1 cellular context compared by ENCODE assay signal in the genomic region with DNA sequence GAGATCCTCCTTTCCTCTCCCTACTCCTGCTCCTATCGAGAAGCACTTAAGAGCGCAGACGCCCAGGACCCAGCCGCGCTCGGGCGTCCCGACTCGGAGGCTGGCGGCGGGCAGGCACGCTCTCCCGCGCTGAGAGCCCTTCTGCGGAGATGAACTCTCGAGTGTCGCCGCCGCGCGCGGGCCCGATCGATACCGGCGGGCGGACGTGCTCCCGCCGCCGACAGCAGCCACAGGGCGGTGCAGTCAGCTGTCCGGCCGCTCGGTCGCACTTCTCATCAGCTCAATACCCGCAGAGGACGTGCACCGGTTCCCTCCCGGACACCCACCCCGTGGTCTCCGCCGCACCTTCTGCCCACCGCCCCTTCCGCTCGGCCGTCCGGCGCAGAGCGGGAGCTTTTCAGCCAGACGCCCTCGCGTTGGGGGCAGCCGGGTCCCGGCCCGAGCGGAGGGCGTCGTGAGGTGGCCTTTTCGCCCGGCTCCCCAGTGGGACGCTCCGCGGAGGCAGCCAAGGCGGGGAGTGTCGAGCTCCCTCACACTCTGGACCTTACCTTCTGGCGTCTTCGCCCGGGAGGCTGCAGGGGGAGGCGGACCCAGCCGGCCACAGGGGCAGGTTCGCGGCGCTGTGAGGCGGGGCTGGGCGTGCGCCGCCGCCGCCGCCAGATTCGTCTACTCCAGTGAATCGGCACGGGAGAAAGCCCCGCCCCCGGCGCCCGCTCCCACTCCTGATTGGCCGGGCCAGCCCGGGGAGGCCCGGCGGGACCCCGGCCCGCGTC.
TF ChIP-seq lines count a peak whose summit lies in the region.

No MANE protein-coding gene starts in this region.

TF ChIP-seq in HEK293, 187 proteins besides CTCF, POLR2A, EP300 and RAD21 (continued from another document):
- TF ChIP-seq, protein P1, sequence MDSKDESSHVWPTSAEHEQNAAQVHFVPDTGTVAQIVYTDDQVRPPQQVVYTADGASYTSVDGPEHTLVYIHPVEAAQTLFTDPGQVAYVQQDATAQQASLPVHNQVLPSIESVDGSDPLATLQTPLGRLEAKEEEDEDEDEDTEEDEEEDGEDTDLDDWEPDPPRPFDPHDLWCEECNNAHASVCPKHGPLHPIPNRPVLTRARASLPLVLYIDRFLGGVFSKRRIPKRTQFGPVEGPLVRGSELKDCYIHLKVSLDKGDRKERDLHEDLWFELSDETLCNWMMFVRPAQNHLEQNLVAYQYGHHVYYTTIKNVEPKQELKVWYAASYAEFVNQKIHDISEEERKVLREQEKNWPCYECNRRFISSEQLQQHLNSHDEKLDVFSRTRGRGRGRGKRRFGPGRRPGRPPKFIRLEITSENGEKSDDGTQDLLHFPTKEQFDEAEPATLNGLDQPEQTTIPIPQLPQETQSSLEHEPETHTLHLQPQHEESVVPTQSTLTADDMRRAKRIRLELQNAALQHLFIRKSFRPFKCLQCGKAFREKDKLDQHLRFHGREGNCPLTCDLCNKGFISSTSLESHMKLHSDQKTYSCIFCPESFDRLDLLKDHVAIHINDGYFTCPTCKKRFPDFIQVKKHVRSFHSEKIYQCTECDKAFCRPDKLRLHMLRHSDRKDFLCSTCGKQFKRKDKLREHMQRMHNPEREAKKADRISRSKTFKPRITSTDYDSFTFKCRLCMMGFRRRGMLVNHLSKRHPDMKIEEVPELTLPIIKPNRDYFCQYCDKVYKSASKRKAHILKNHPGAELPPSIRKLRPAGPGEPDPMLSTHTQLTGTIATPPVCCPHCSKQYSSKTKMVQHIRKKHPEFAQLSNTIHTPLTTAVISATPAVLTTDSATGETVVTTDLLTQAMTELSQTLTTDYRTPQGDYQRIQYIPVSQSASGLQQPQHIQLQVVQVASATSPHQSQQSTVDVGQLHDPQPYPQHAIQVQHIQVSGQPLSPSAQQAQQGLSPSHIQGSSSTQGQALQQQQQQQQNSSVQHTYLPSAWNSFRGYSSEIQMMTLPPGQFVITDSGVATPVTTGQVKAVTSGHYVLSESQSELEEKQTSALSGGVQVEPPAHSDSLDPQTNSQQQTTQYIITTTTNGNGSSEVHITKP (tag by site-specific recombination; IDR thresholded peaks at IDR 0.05), result peak; percentile 63
- TF ChIP-seq ZBTB7A (tag by site-specific recombination; IDR thresholded peaks at IDR 0.05; ENCODE audit: low read depth) (no peak), ZBTB8A (tag by site-specific recombination; IDR thresholded peaks at IDR 0.05) (peak; percentile 78), ZNF169 (tag by site-specific recombination; IDR thresholded peaks at IDR 0.05) (no peak), ZBTB20 (tag by site-specific recombination; IDR thresholded peaks at IDR 0.05) (peak; percentile 94), KLF10 (tag by site-specific recombination; IDR thresholded peaks at IDR 0.05) (no peak), ZNF146 (tag by site-specific recombination; IDR thresholded peaks at IDR 0.05) (no peak), ZNF157 (tag by site-specific recombination; IDR thresholded peaks at IDR 0.05) (no peak), ZNF76 (tag by site-specific recombination; IDR thresholded peaks at IDR 0.05; ENCODE audit: borderline replicate concordance, low read depth) (no peak), MZF1 (tag by site-specific recombination; IDR thresholded peaks at IDR 0.05; ENCODE audit: borderline replicate concordance) (no peak), ZNF571 (tag by site-specific recombination; IDR thresholded peaks at IDR 0.05) (no peak), ZNF549 (tag by site-specific recombination; IDR thresholded peaks at IDR 0.05) (no peak), ZNF350 (tag by site-specific recombination; IDR thresholded peaks at IDR 0.05) (no peak), YY1 (tag by site-specific recombination; IDR thresholded peaks at IDR 0.05) (no peak), TCF7L2 (IDR thresholded peaks at IDR 0.05; ENCODE audit: borderline replicate concordance, low read depth, low read length) (no peak), KLF8 (tag by site-specific recombination; IDR thresholded peaks at IDR 0.05) (peak; percentile 34; the same call in 1 of the 2 replicates), ZNF600 (tag by site-specific recombination; IDR thresholded peaks at IDR 0.05) (peak; percentile 72), ZNF561 (tag by site-specific recombination; IDR thresholded peaks at IDR 0.05; ENCODE audit: borderline replicate concordance) (peak; percentile 91), ZNF660 (tag by site-specific recombination; IDR thresholded peaks at IDR 0.05) (no peak), ZNF48 (tag by site-specific recombination; IDR thresholded peaks at IDR 0.05) (no peak), ZNF2 (tag by site-specific recombination; IDR thresholded peaks at IDR 0.05) (peak; percentile 60; the same call in 1 of the 2 replicates), ZSCAN30 (tag by site-specific recombination; IDR thresholded peaks at IDR 0.05) (no peak), ZBTB17 (tag by site-specific recombination; IDR thresholded peaks at IDR 0.05) (peak; percentile 96), ZSCAN23 (tag by site-specific recombination; IDR thresholded peaks at IDR 0.05) (no peak), ZNF174 (tag by site-specific recombination; IDR thresholded peaks at IDR 0.05) (no peak)
- TF ChIP-seq, protein P2, sequence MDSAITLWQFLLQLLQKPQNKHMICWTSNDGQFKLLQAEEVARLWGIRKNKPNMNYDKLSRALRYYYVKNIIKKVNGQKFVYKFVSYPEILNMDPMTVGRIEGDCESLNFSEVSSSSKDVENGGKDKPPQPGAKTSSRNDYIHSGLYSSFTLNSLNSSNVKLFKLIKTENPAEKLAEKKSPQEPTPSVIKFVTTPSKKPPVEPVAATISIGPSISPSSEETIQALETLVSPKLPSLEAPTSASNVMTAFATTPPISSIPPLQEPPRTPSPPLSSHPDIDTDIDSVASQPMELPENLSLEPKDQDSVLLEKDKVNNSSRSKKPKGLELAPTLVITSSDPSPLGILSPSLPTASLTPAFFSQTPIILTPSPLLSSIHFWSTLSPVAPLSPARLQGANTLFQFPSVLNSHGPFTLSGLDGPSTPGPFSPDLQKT (IDR thresholded peaks at IDR 0.05; ENCODE audit: borderline replicate concordance, low read depth, low read length), result no peak
- TF ChIP-seq, protein P3, sequence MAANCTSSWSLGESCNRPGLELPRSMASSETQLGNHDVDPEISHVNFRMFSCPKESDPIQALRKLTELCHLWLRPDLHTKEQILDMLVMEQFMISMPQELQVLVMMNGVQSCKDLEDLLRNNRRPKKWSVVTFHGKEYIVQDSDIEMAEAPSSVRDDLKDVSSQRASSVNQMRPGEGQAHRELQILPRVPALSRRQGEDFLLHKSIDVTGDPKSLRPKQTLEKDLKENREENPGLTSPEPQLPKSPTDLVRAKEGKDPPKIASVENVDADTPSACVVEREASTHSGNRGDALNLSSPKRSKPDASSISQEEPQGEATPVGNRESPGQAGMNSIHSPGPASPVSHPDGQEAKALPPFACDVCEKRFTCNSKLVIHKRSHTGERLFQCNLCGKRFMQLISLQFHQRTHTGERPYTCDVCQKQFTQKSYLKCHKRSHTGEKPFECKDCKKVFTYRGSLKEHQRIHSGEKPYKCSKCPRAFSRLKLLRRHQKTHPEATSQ (tag by site-specific recombination; IDR thresholded peaks at IDR 0.05), result no peak
- TF ChIP-seq, protein P4, sequence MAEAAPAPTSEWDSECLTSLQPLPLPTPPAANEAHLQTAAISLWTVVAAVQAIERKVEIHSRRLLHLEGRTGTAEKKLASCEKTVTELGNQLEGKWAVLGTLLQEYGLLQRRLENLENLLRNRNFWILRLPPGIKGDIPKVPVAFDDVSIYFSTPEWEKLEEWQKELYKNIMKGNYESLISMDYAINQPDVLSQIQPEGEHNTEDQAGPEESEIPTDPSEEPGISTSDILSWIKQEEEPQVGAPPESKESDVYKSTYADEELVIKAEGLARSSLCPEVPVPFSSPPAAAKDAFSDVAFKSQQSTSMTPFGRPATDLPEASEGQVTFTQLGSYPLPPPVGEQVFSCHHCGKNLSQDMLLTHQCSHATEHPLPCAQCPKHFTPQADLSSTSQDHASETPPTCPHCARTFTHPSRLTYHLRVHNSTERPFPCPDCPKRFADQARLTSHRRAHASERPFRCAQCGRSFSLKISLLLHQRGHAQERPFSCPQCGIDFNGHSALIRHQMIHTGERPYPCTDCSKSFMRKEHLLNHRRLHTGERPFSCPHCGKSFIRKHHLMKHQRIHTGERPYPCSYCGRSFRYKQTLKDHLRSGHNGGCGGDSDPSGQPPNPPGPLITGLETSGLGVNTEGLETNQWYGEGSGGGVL (tag by site-specific recombination; IDR thresholded peaks at IDR 0.05), result peak; percentile 23
- TF ChIP-seq, protein P5, sequence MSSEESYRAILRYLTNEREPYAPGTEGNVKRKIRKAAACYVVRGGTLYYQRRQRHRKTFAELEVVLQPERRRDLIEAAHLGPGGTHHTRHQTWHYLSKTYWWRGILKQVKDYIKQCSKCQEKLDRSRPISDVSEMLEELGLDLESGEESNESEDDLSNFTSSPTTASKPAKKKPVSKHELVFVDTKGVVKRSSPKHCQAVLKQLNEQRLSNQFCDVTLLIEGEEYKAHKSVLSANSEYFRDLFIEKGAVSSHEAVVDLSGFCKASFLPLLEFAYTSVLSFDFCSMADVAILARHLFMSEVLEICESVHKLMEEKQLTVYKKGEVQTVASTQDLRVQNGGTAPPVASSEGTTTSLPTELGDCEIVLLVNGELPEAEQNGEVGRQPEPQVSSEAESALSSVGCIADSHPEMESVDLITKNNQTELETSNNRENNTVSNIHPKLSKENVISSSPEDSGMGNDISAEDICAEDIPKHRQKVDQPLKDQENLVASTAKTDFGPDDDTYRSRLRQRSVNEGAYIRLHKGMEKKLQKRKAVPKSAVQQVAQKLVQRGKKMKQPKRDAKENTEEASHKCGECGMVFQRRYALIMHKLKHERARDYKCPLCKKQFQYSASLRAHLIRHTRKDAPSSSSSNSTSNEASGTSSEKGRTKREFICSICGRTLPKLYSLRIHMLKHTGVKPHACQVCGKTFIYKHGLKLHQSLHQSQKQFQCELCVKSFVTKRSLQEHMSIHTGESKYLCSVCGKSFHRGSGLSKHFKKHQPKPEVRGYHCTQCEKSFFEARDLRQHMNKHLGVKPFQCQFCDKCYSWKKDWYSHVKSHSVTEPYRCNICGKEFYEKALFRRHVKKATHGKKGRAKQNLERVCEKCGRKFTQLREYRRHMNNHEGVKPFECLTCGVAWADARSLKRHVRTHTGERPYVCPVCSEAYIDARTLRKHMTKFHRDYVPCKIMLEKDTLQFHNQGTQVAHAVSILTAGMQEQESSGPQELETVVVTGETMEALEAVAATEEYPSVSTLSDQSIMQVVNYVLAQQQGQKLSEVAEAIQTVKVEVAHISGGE (tag by site-specific recombination; conservative IDR thresholded peaks at IDR 0.05; ENCODE audit: low read depth), result no peak
- TF ChIP-seq, protein P6, sequence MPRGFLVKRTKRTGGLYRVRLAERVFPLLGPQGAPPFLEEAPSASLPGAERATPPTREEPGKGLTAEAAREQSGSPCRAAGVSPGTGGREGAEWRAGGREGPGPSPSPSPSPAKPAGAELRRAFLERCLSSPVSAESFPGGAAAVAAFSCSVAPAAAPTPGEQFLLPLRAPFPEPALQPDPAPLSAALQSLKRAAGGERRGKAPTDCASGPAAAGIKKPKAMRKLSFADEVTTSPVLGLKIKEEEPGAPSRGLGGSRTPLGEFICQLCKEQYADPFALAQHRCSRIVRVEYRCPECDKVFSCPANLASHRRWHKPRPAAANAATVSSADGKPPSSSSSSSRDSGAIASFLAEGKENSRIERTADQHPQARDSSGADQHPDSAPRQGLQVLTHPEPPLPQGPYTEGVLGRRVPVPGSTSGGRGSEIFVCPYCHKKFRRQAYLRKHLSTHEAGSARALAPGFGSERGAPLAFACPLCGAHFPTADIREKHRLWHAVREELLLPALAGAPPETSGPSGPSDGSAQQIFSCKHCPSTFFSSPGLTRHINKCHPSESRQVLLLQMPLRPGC (tag by site-specific recombination; IDR thresholded peaks at IDR 0.05), result no peak
- TF ChIP-seq, protein P7, sequence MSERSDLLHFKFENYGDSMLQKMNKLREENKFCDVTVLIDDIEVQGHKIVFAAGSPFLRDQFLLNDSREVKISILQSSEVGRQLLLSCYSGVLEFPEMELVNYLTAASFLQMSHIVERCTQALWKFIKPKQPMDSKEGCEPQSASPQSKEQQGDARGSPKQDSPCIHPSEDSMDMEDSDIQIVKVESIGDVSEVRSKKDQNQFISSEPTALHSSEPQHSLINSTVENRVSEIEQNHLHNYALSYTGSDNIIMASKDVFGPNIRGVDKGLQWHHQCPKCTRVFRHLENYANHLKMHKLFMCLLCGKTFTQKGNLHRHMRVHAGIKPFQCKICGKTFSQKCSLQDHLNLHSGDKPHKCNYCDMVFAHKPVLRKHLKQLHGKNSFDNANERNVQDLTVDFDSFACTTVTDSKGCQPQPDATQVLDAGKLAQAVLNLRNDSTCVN (tag by site-specific recombination; optimal IDR thresholded peaks at IDR 0.05), result peak; percentile 97
- TF ChIP-seq, protein P8, sequence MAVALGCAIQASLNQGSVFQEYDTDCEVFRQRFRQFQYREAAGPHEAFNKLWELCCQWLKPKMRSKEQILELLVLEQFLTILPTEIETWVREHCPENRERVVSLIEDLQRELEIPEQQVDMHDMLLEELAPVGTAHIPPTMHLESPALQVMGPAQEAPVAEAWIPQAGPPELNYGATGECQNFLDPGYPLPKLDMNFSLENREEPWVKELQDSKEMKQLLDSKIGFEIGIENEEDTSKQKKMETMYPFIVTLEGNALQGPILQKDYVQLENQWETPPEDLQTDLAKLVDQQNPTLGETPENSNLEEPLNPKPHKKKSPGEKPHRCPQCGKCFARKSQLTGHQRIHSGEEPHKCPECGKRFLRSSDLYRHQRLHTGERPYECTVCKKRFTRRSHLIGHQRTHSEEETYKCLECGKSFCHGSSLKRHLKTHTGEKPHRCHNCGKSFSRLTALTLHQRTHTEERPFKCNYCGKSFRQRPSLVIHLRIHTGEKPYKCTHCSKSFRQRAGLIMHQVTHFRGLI (tag by site-specific recombination; IDR thresholded peaks at IDR 0.05), result no peak
